ENCODE assay signal across 8 cellular contexts in the genomic region with DNA sequence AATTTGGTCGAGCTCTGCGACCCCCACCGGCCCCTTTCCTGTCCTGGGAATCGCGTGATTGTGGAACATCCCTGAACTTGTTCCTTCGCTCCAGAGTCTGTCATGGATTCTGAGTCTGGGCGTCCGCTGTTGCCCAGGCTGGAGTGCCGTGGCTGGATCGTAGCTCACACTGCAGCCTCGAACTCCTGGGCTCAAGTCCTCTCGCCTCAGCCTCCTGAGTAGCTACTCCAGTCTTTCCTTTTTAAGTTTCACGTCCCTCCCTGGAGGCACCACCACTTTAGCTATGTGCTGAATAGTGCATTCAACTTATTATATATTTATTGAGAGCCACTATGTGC.
DNase-seq lines count a peak whose midpoint lies in the region; ATAC-seq lines count a peak whose summit lies in the region.

No MANE protein-coding gene starts in this region.

- peak overlapping the region; percentile 71 to 94 (median 84) for H3K4me2 ChIP-seq in BLaER1 treated with 17β-estradiol and CSF1 and Interleukin-3, amounts not matched to agents 10 nM and 100 nM

- H4K20me1 ChIP-seq in BLaER1 treated with 17β-estradiol and CSF1 and Interleukin-3, amounts not matched to agents 10 nM and 100 nM: no peaks in the 10 kb centered on the region

- peak overlapping the region; percentile 41 to 76 (median 65); a peak in 20 of 22 replicates for H3K9ac ChIP-seq in BLaER1 treated with 17β-estradiol and CSF1 and Interleukin-3, amounts not matched to agents 10 nM and 100 nM

- no peaks in the 10 kb centered on the region for H3K27me3 Mint-ChIP-seq in activated naive CD8-positive, alpha-beta T cell

- peaks cover 4% of the 10 kb centered on the region for H3K4me1 Mint-ChIP-seq in activated naive CD8-positive, alpha-beta T cell (ENCODE audit: low read depth)
- peaks cover 6% of the 10 kb centered on the region for H3K4me1 Mint-ChIP-seq in stimulated activated effector memory CD8-positive, alpha-beta T cell treated with anti-CD3 and anti-CD28 coated beads, Interleukin-12 subunit alpha, Interleukin-12 subunit beta, amount 100 ng/mL, for 72 hours

- DNase-seq in stimulated activated effector memory CD8-positive, alpha-beta T cell treated with anti-CD3 and anti-CD28 coated beads, Interleukin-12 subunit alpha, Interleukin-12 subunit beta, amount 100 ng/mL, for 72 hours (ENCODE audit: low spot score in 2 of 2): no peak
- DNase-seq in NCI-H1092 treated with DMSO at 0.1 percent for 48 hours (lab: John Stamatoyannopoulos, UW): no peak
- DNase-seq in NCI-H146 treated with DMSO at 0.1 percent for 48 hours (lab: John Stamatoyannopoulos, UW; ENCODE audit: unreplicated experiment): no peak

- H3K9me3 Mint-ChIP-seq in activated naive CD8-positive, alpha-beta T cell (ENCODE audit: low read depth): no peaks in the 10 kb centered on the region
- no peaks in the 10 kb centered on the region for H3K9me3 Mint-ChIP-seq in stimulated activated effector memory CD8-positive, alpha-beta T cell treated with anti-CD3 and anti-CD28 coated beads, Interleukin-12 subunit alpha, Interleukin-12 subunit beta, amount 100 ng/mL, for 72 hours

- no peaks in the 10 kb centered on the region for H3K36me3 Mint-ChIP-seq in activated naive CD8-positive, alpha-beta T cell
- H3K36me3 Mint-ChIP-seq in stimulated activated effector memory CD8-positive, alpha-beta T cell treated with anti-CD3 and anti-CD28 coated beads, Interleukin-12 subunit alpha, Interleukin-12 subunit beta, amount 100 ng/mL, for 72 hours: no peaks in the 10 kb centered on the region

- ATAC-seq in HG03280 (IDR thresholded peaks at IDR 0.05; ENCODE audit: unreplicated experiment) (peak; percentile 10), HG02763 (IDR thresholded peaks at IDR 0.05; ENCODE audit: unreplicated experiment) (no peak)
- ATAC-seq in stimulated activated effector memory CD8-positive, alpha-beta T cell treated with anti-CD3 and anti-CD28 coated beads, Interleukin-12 subunit alpha, Interleukin-12 subunit beta, amount 100 ng/mL, for 72 hours: peak; percentile 12

- peak overlapping the region; percentile 57 to 77 (median 66) for H3K4me3 ChIP-seq in BLaER1 treated with 17β-estradiol and CSF1 and Interleukin-3, amounts not matched to agents 10 nM and 100 nM
- H3K4me3 ChIP-seq in iPS-11a (ENCODE audit: low read depth, low read length): peak overlapping the region; percentile 78

- peaks cover 27 to 41% (median 36%) of the 10 kb centered on the region in 11 experiments for H3K27me3 ChIP-seq in BLaER1 treated with 17β-estradiol and CSF1 and Interleukin-3, amounts not matched to agents 10 nM and 100 nM

- H3K9me3 ChIP-seq in BLaER1 treated with 17β-estradiol and CSF1 and Interleukin-3, amounts not matched to agents 10 nM and 100 nM (replicated peaks in 1 of 11): peaks cover 0 to 7% (median 4%) of the 10 kb centered on the region in 11 experiments; a peak in 6 of 22 replicates

- H3K27ac ChIP-seq in BLaER1 treated with 17β-estradiol and CSF1 and Interleukin-3, amounts not matched to agents 10 nM and 100 nM: peak overlapping the region in 2 of 11 experiments; percentile 6 to 40; a peak in 1 of 22 replicates

- H3K36me3 ChIP-seq in BLaER1 treated with 17β-estradiol and CSF1 and Interleukin-3, amounts not matched to agents 10 nM and 100 nM: no peaks in the 10 kb centered on the region

- H3K4me1 ChIP-seq in BLaER1 treated with 17β-estradiol and CSF1 and Interleukin-3, amounts not matched to agents 10 nM and 100 nM: peaks cover 0 to 18% (median 6%) of the 10 kb centered on the region in 10 experiments; a peak in 10 of 20 replicates

- H3K4me3 Mint-ChIP-seq in activated naive CD8-positive, alpha-beta T cell: peak overlapping the region; percentile 84
- peak overlapping the region; percentile 77 for H3K4me3 Mint-ChIP-seq in stimulated activated effector memory CD8-positive, alpha-beta T cell treated with anti-CD3 and anti-CD28 coated beads, Interleukin-12 subunit alpha, Interleukin-12 subunit beta, amount 100 ng/mL, for 72 hours

- no peak overlapping the region for H3K27ac Mint-ChIP-seq in activated naive CD8-positive, alpha-beta T cell
- H3K27ac Mint-ChIP-seq in stimulated activated effector memory CD8-positive, alpha-beta T cell treated with anti-CD3 and anti-CD28 coated beads, Interleukin-12 subunit alpha, Interleukin-12 subunit beta, amount 100 ng/mL, for 72 hours: peak overlapping the region; percentile 83
